13 cellular contexts compared by ENCODE assay signal in genomic region chr10:26574783-26575182, GRCh38.
A peak's percentile ranks its signal among the peaks of the same experiment; 100 is the strongest.
DNase-seq lines count a peak whose midpoint lies in the region; ATAC-seq and TF ChIP-seq lines count a peak whose summit lies in the region.
"Had no signal": no experiment of that assay in that cellular context is flagged by ENCODE, and none has a peak within 500 bp of the region (broad histone marks: within the 10 kb centered on the region; RNA-seq: fewer than 3 reads in every experiment).

No MANE protein-coding gene starts in this region.

- no peak overlapping the region for H3K4me3 ChIP-seq in GM23338
- H3K4me3 ChIP-seq: PC-9 had no signal

- H3K4me3 Mint-ChIP-seq in activated B cell treated with CpG ODN at 0.5 μM for 24 hours (peak overlapping the region; percentile 51), GM23338 (no peak overlapping the region)
- H3K4me3 Mint-ChIP-seq: CD8-positive, alpha-beta memory T cell had no signal

- H3K4me1 Mint-ChIP-seq in activated B cell treated with CpG ODN at 0.5 μM for 24 hours (peaks cover 29% of the 10 kb centered on the region), GM23338 (peaks cover 6% of the 10 kb centered on the region; the same call in 2 of the 3 replicates)

- no peaks in the 10 kb centered on the region for H4K20me1 ChIP-seq in GM23338 (replicated peaks; ENCODE audit: insufficient read depth)

- TF ChIP-seq CTCF in GM10248 (IDR thresholded peaks at IDR 0.05; ENCODE audit: control extremely low read depth, extremely low read depth, low read depth, missing control alignments) (no peak), activated B cell treated with CpG ODN at 0.5 μM for 24 hours (IDR thresholded peaks at IDR 0.05) (no peak), GM23338 (conservative IDR thresholded peaks at IDR 0.05; ENCODE audit: low read depth in 2 of 2) (no peak)

- peak; percentile 82 for ATAC-seq in GM19463 (IDR thresholded peaks at IDR 0.05; ENCODE audit: unreplicated experiment)
- peak; percentile 69 for ATAC-seq in HG03135 (IDR thresholded peaks at IDR 0.05; ENCODE audit: unreplicated experiment)
- peak; percentile 78 for ATAC-seq in activated B cell treated with CpG ODN at 0.5 μM for 24 hours (ENCODE audit: low read depth)
- ATAC-seq in GM23338 = no peak

- no peaks in the 10 kb centered on the region for H3K27me3 ChIP-seq in GM23338 (ENCODE audit: insufficient read depth)

- H3K27me3 Mint-ChIP-seq in activated B cell treated with CpG ODN at 0.5 μM for 24 hours (no peaks in the 10 kb centered on the region), GM23338 (ENCODE audit: insufficient read depth, low read depth, poor library complexity) (no peaks in the 10 kb centered on the region)

- H3K4me1 ChIP-seq in GM23338 (ENCODE audit: insufficient read depth) = peaks cover 4% of the 10 kb centered on the region; the same call in 1 of the 2 replicates

- H3K9me2 ChIP-seq in GM23338 (ENCODE audit: insufficient read depth) = no peaks in the 10 kb centered on the region

- no peak overlapping the region for H3K27ac ChIP-seq in GM23338 (ENCODE audit: low read depth)
- H3K27ac ChIP-seq: KMS-11, PC-9 had no signal

- H3K36me3 Mint-ChIP-seq in activated B cell treated with CpG ODN at 0.5 μM for 24 hours (ENCODE audit: low read depth) = peaks cover 52% of the 10 kb centered on the region
- H3K36me3 Mint-ChIP-seq in GM23338 (ENCODE audit: low read depth) = peaks cover 7% of the 10 kb centered on the region; the same call in 1 of the 3 replicates

- H3K4me2 ChIP-seq in GM23338 = no peak overlapping the region
- H3K4me2 ChIP-seq: KMS-11, PC-9 had no signal

- H3K27ac Mint-ChIP-seq in activated B cell treated with CpG ODN at 0.5 μM for 24 hours (peak overlapping the region; percentile 84), GM23338 (no peak overlapping the region)

- H3K36me3 ChIP-seq in GM23338 (ENCODE audit: insufficient read depth) = no peaks in the 10 kb centered on the region

- POLR2A ChIA-PET in GM10248 (lab: Yijun Ruan, JAX) (no interaction called here), activated B cell treated with CpG ODN at 0.5 μM for 24 hours (lab: Charles Lee) (interaction anchor here (0.6 kb wide), 4 partner anchors 646 to 1795 kb away, joined by 3 to 5 read pairs (median 4); no protein-coding TSS in a partner anchor)

- H3K9me3 Mint-ChIP-seq in activated B cell treated with CpG ODN at 0.5 μM for 24 hours (peaks cover 23% of the 10 kb centered on the region), GM23338 (peaks cover 14% of the 10 kb centered on the region)

- intact Hi-C loops in activated B cell treated with CpG ODN at 0.5 μM for 24 hours (cut with micrococcal nuclease) = loop anchor here (5.0 kb wide), 1 partner anchor 668 kb away; the partner anchor contains the start of gene ACBD5

- H3K79me2 ChIP-seq in GM23338 (replicated peaks; ENCODE audit: insufficient read depth) = no peaks in the 10 kb centered on the region

- H2AFZ ChIP-seq in GM23338 = no peak overlapping the region
- H2AFZ ChIP-seq: PC-9 had no signal

- CTCF ChIA-PET in GM10248 (lab: Yijun Ruan, JAX) (interaction anchor here (1.2 kb wide), 1 partner anchor 12 kb away, joined by 3 read pairs; no protein-coding TSS in a partner anchor), activated B cell treated with CpG ODN at 0.5 μM for 24 hours (lab: Charles Lee) (no interaction called here)

- H3F3A ChIP-seq in GM23338 (replicated peaks; ENCODE audit: low read depth) = no peaks in the 10 kb centered on the region

- DNase-seq in GM10248 (ENCODE audit: extremely low spot score) (peak; percentile 54), activated B cell treated with CpG ODN at 0.5 μM for 24 hours (no peak), GM23338 (ENCODE audit: low spot score) (no peak), HuH-7 (ENCODE audit: low spot score) (no peak)
- DNase-seq in stimulated activated CD4-positive, alpha-beta T cell treated with anti-CD3 and anti-CD28 coated beads, Interleukin-2, amount 100 ng/mL, for 24 hours = no peak
- no peak for DNase-seq in central memory CD4-positive, alpha-beta T cell
- DNase-seq: CD8-positive, alpha-beta memory T cell; PC-9; stimulated activated CD4-positive, alpha-beta T cell treated with anti-CD3 and anti-CD28 coated beads, Interleukin-12 subunit alpha, Interleukin-12 subunit beta, amount 100 ng/mL, for 4 hours; substantia nigra had no signal

TF ChIP-seq in GM23338, 12 proteins besides CTCF, POLR2A, EP300 and RAD21:
- no peak for TF ChIP-seq ZNF462 (CRISPR knock-in tag; IDR thresholded peaks at IDR 0.05)
- TF ChIP-seq ETS1 (IDR thresholded peaks at IDR 0.05) = no peak
